In genomic region chr1:8681317-8681650, GRCh38 we compare ENCODE assay signal across 1 cellular context.
TF ChIP-seq lines count a peak whose summit lies in the region.

No MANE protein-coding gene starts in this region.

TF ChIP-seq in HepG2, 621 proteins besides CTCF, POLR2A, EP300 and RAD21 (continued from another document):
- no peak for TF ChIP-seq NCOR1 (IDR thresholded peaks at IDR 0.05; ENCODE audit: borderline replicate concordance, low read length)
- TF ChIP-seq ZNF737 (CRISPR knock-in tag; IDR thresholded peaks at IDR 0.05; ENCODE audit: borderline replicate concordance) = no peak
- no peak for TF ChIP-seq TRIM24 (CRISPR knock-in tag; IDR thresholded peaks at IDR 0.05)
- peak; percentile 97; the same call in 1 of the 2 replicates for TF ChIP-seq ZBTB20 (CRISPR knock-in tag; IDR thresholded peaks at IDR 0.05; ENCODE audit: borderline replicate concordance, low read depth)
- no peak for TF ChIP-seq ZBTB7A (CRISPR knock-in tag; IDR thresholded peaks at IDR 0.05)
- TF ChIP-seq CBX2 (IDR thresholded peaks at IDR 0.05; ENCODE audit: low read depth, low read length) = no peak
- no peak for TF ChIP-seq CBX2 (CRISPR knock-in tag; IDR thresholded peaks at IDR 0.05; ENCODE audit: low read depth)
- TF ChIP-seq PAXIP1 (CRISPR knock-in tag; conservative IDR thresholded peaks at IDR 0.05) = peak; percentile 60; the same call in 1 of the 2 replicates
- no peak for TF ChIP-seq NFKBIZ (CRISPR knock-in tag; IDR thresholded peaks at IDR 0.05)
- no peak for TF ChIP-seq ZNF678 (CRISPR knock-in tag; IDR thresholded peaks at IDR 0.05)
- no peak for TF ChIP-seq MTF1 (CRISPR knock-in tag; IDR thresholded peaks at IDR 0.05)
- TF ChIP-seq ISL2 (CRISPR knock-in tag; IDR thresholded peaks at IDR 0.05) = peak; percentile 84; the same call in 1 of the 2 replicates
- peak; percentile 77; the same call in 1 of the 2 replicates for TF ChIP-seq FOXA1 (IDR thresholded peaks at IDR 0.05)
- TF ChIP-seq FOXA1 (CRISPR knock-in tag; IDR thresholded peaks at IDR 0.05) = peak; percentile 63; the same call in 1 of the 2 replicates
- TF ChIP-seq MBNL3 (CRISPR knock-in tag; conservative IDR thresholded peaks at IDR 0.05) = no peak
- TF ChIP-seq ZXDC (CRISPR knock-in tag; IDR thresholded peaks at IDR 0.05) = no peak
- 0 out of 2 replicates have a peak, but pooled peaks have one; percentile 12 for TF ChIP-seq ZNF792 (CRISPR knock-in tag; IDR thresholded peaks at IDR 0.05)
- TF ChIP-seq KLF16 (CRISPR knock-in tag; IDR thresholded peaks at IDR 0.05) = peak in 1 of 2 experiments; percentile 22; a peak in 1 of 4 replicates
- TF ChIP-seq ZNF326 (CRISPR knock-in tag; IDR thresholded peaks at IDR 0.05; ENCODE audit: borderline replicate concordance) = no peak
- no peak for TF ChIP-seq GPN1 (CRISPR knock-in tag; IDR thresholded peaks at IDR 0.05; ENCODE audit: borderline replicate concordance)
- TF ChIP-seq RCOR2 (CRISPR knock-in tag; IDR thresholded peaks at IDR 0.05) = no peak; the same call in 1 of the 2 replicates
